17 cellular contexts compared by ENCODE assay signal in genomic region chr15:29331669-29332068, GRCh38.
DNase-seq lines count a peak whose midpoint lies in the region; ATAC-seq and TF ChIP-seq lines count a peak whose summit lies in the region.
"Had no signal": no experiment of that assay in that cellular context is flagged by ENCODE, and none has a peak within 500 bp of the region (broad histone marks: within the 10 kb centered on the region; RNA-seq: fewer than 3 reads in every experiment).

No MANE protein-coding gene starts in this region.

- H3K27me3 ChIP-seq in OCI-LY3 (ENCODE audit: low read depth, low read length) = no peaks in the 10 kb centered on the region

- H3K4me2 ChIP-seq in OCI-LY3 (ENCODE audit: low read length) = peak overlapping the region; percentile 66

- no peaks in the 10 kb centered on the region for H4K20me1 ChIP-seq in OCI-LY3 (ENCODE audit: insufficient read depth, low read length)

- CTCF ChIA-PET in activated CD4-positive, alpha-beta T cell treated with anti-CD3 and anti-CD28 coated beads, Interleukin-2, amount 10 ng/mL, durations not matched to agents 7 days and 5 days (lab: Charles Lee) = no interaction called here

- H3K4me1 Mint-ChIP-seq in activated CD4-positive, alpha-beta T cell treated with anti-CD3 and anti-CD28 coated beads, Interleukin-2, amount 10 ng/mL, durations not matched to agents 24 days and 14 days = no peaks in the 10 kb centered on the region
- H3K4me1 Mint-ChIP-seq in activated CD4-positive, alpha-beta T cell treated with anti-CD3 and anti-CD28 coated beads, Interleukin-2, amount 10 ng/mL, durations not matched to agents 7 days and 5 days = no peaks in the 10 kb centered on the region
- H3K4me1 Mint-ChIP-seq in glutamatergic neuron (ENCODE audit: low read depth, unreplicated experiment) = peaks cover 18% of the 10 kb centered on the region

- no peaks in the 10 kb centered on the region for H3K9me3 Mint-ChIP-seq in activated CD4-positive, alpha-beta T cell treated with anti-CD3 and anti-CD28 coated beads, Interleukin-2, amount 10 ng/mL, durations not matched to agents 24 days and 14 days
- H3K9me3 Mint-ChIP-seq in activated CD4-positive, alpha-beta T cell treated with anti-CD3 and anti-CD28 coated beads, Interleukin-2, amount 10 ng/mL, durations not matched to agents 7 days and 5 days = no peaks in the 10 kb centered on the region
- H3K9me3 Mint-ChIP-seq in glutamatergic neuron (ENCODE audit: unreplicated experiment) = peaks cover 4% of the 10 kb centered on the region
- H3K9me3 Mint-ChIP-seq: CD8-positive, alpha-beta T cell had no signal

- peak overlapping the region; percentile 27; the same call in 1 of the 2 replicates for H3K27ac ChIP-seq in OCI-LY3 (ENCODE audit: low read length)
- H3K27ac ChIP-seq: GM23248 had no signal

- no peaks in the 10 kb centered on the region for H3K36me3 Mint-ChIP-seq in activated CD4-positive, alpha-beta T cell treated with anti-CD3 and anti-CD28 coated beads, Interleukin-2, amount 10 ng/mL, durations not matched to agents 24 days and 14 days (ENCODE audit: low read depth)
- no peaks in the 10 kb centered on the region for H3K36me3 Mint-ChIP-seq in activated CD4-positive, alpha-beta T cell treated with anti-CD3 and anti-CD28 coated beads, Interleukin-2, amount 10 ng/mL, durations not matched to agents 7 days and 5 days (ENCODE audit: low read depth)
- no peaks in the 10 kb centered on the region for H3K36me3 Mint-ChIP-seq in glutamatergic neuron (ENCODE audit: unreplicated experiment)
- H3K36me3 Mint-ChIP-seq: CD14-positive monocyte; CD8-positive, alpha-beta T cell had no signal

- peaks cover 40% of the 10 kb centered on the region for H3K4me1 ChIP-seq in OCI-LY3 (ENCODE audit: low read length)

- peak overlapping the region; percentile 8; the same call in 1 of the 2 replicates for H3K9ac ChIP-seq in OCI-LY3 (ENCODE audit: low read length)
- H3K9ac ChIP-seq: GM23248 had no signal

- peak overlapping the region; percentile 49 for H2AFZ ChIP-seq in OCI-LY3 (ENCODE audit: low read depth, low read length)
- H2AFZ ChIP-seq: GM23248 had no signal

- H3K27ac Mint-ChIP-seq in activated CD4-positive, alpha-beta T cell treated with anti-CD3 and anti-CD28 coated beads, Interleukin-2, amount 10 ng/mL, durations not matched to agents 24 days and 14 days = no peak overlapping the region
- no peak overlapping the region for H3K27ac Mint-ChIP-seq in activated CD4-positive, alpha-beta T cell treated with anti-CD3 and anti-CD28 coated beads, Interleukin-2, amount 10 ng/mL, durations not matched to agents 7 days and 5 days
- H3K27ac Mint-ChIP-seq in glutamatergic neuron (ENCODE audit: unreplicated experiment) = peak overlapping the region; percentile 93
- H3K27ac Mint-ChIP-seq: CD8-positive, alpha-beta T cell had no signal

- no peaks in the 10 kb centered on the region for H3K79me2 ChIP-seq in OCI-LY3 (ENCODE audit: low read length)

- peaks cover 8% of the 10 kb centered on the region for H3K36me3 ChIP-seq in OCI-LY3 (replicated peaks; ENCODE audit: low read depth, low read length)

- POLR2A ChIA-PET in activated CD4-positive, alpha-beta T cell treated with anti-CD3 and anti-CD28 coated beads, Interleukin-2, amount 10 ng/mL, durations not matched to agents 7 days and 5 days (lab: Charles Lee) = no interaction called here

- H3K9me3 ChIP-seq in OCI-LY3 (ENCODE audit: insufficient read depth, low read length) = 0 out of 2 replicates have a peak, but pooled peaks cover under 1% of the 10 kb centered on the region

- peak overlapping the region; percentile 44 for H3K4me3 ChIP-seq in OCI-LY3 (ENCODE audit: low read length)
- H3K4me3 ChIP-seq: GM23248, K562 had no signal

- H3K27me3 Mint-ChIP-seq in activated CD4-positive, alpha-beta T cell treated with anti-CD3 and anti-CD28 coated beads, Interleukin-2, amount 10 ng/mL, durations not matched to agents 24 days and 14 days = no peaks in the 10 kb centered on the region
- peaks cover under 1% of the 10 kb centered on the region for H3K27me3 Mint-ChIP-seq in activated CD4-positive, alpha-beta T cell treated with anti-CD3 and anti-CD28 coated beads, Interleukin-2, amount 10 ng/mL, durations not matched to agents 7 days and 5 days
- H3K27me3 Mint-ChIP-seq in glutamatergic neuron (ENCODE audit: unreplicated experiment) = peaks cover 6% of the 10 kb centered on the region

- ATAC-seq in HG03439 (IDR thresholded peaks at IDR 0.05; ENCODE audit: unreplicated experiment) = no peak
- ATAC-seq: CD8-positive, alpha-beta T cell; HCT116; K562 had no signal

- DNase-seq in activated CD4-positive, alpha-beta T cell treated with anti-CD3 and anti-CD28 coated beads, Interleukin-2, amount 10 ng/mL, durations not matched to agents 24 days and 14 days = peak; percentile 37
- DNase-seq in activated CD4-positive, alpha-beta T cell treated with anti-CD3 and anti-CD28 coated beads, Interleukin-2, amount 10 ng/mL, durations not matched to agents 7 days and 5 days = no peak
- no peak for DNase-seq in glutamatergic neuron
- no peak for DNase-seq in NCI-H2107 (lab: John Stamatoyannopoulos, UW)
- DNase-seq in C1 segment of cervical spinal cord (lab: John Stamatoyannopoulos, UW) = no peak
- DNase-seq: 8988T; AML-193; CD8-positive, alpha-beta T cell; COR-L47; DND-41; GF-D8; GM23248 had no signal

- H3K4me3 Mint-ChIP-seq in activated CD4-positive, alpha-beta T cell treated with anti-CD3 and anti-CD28 coated beads, Interleukin-2, amount 10 ng/mL, durations not matched to agents 24 days and 14 days = no peak overlapping the region
- no peak overlapping the region for H3K4me3 Mint-ChIP-seq in activated CD4-positive, alpha-beta T cell treated with anti-CD3 and anti-CD28 coated beads, Interleukin-2, amount 10 ng/mL, durations not matched to agents 7 days and 5 days
- H3K4me3 Mint-ChIP-seq in glutamatergic neuron (ENCODE audit: unreplicated experiment) = peak overlapping the region; percentile 18
- H3K4me3 Mint-ChIP-seq: CD14-positive monocyte; CD8-positive, alpha-beta T cell had no signal

- intact Hi-C loops in activated CD4-positive, alpha-beta T cell treated with anti-CD3 and anti-CD28 coated beads, Interleukin-2, amount 10 ng/mL, durations not matched to agents 24 days and 14 days (cut with micrococcal nuclease) = no loop called here

- no peak for TF ChIP-seq CTCF in OCI-LY3 (IDR thresholded peaks at IDR 0.05; ENCODE audit: low read depth, low read length)
- no peak for TF ChIP-seq CTCF in glutamatergic neuron (IDR thresholded peaks at IDR 0.05; ENCODE audit: partially characterized antibody, unreplicated experiment)
